In genomic region chr7:13181221-13181620, GRCh38 we compare ENCODE assay signal across 1 cellular context.
TF ChIP-seq lines count a peak whose summit lies in the region.

No MANE protein-coding gene starts in this region.

TF ChIP-seq in WTC11, 78 proteins besides CTCF, POLR2A, EP300 and RAD21 (continued from another document):
- no peak for TF ChIP-seq ZBTB21 (CRISPR knock-in tag; IDR thresholded peaks at IDR 0.05; ENCODE audit: borderline replicate concordance)
- no peak for TF ChIP-seq TCF7 (CRISPR knock-in tag; IDR thresholded peaks at IDR 0.05; ENCODE audit: low read depth)
- TF ChIP-seq RORB (CRISPR knock-in tag; IDR thresholded peaks at IDR 0.05) = no peak
- no peak for TF ChIP-seq NR3C1 (CRISPR knock-in tag; conservative IDR thresholded peaks at IDR 0.05; ENCODE audit: low read depth)
- TF ChIP-seq NR1H2 (CRISPR knock-in tag; IDR thresholded peaks at IDR 0.05) = no peak
- TF ChIP-seq AR (CRISPR knock-in tag; IDR thresholded peaks at IDR 0.05) = no peak
- TF ChIP-seq HMGXB4 (CRISPR knock-in tag; IDR thresholded peaks at IDR 0.05) = no peak
- no peak for TF ChIP-seq TP53 (CRISPR knock-in tag; IDR thresholded peaks at IDR 0.05)
